Comparison of ENCODE assay signal across 18 cellular contexts in genomic region chr3:155365178-155365783, GRCh38.
A peak's percentile ranks its signal among the peaks of the same experiment; 100 is the strongest.
DNase-seq lines count a peak whose midpoint lies in the region; ATAC-seq, FAIRE-seq and TF ChIP-seq lines count a peak whose summit lies in the region.
"Had no signal": no experiment of that assay in that cellular context is flagged by ENCODE, and none has a peak within 500 bp of the region (broad histone marks: within the 10 kb centered on the region; RNA-seq: fewer than 3 reads in every experiment).

No MANE protein-coding gene starts in this region.

- in situ Hi-C loops in K562 (cut with MboI) (loop anchor here (25.0 kb wide), 1 partner anchor 497 kb away; the partner anchor contains the start of genes GMPS and SLC33A1), HAP-1 (cut with MboI; ENCODE audit: low sequenced_read_pairs) (loop anchor here (25.0 kb wide), 1 partner anchor 497 kb away; the partner anchor contains the start of genes GMPS and SLC33A1)

- H3K9me3 ChIP-seq in BLaER1 treated with 17β-estradiol and CSF1 and Interleukin-3, amounts not matched to agents 10 nM and 100 nM (replicated peaks in 1 of 11) = peaks cover 31 to 62% (median 48%) of the 10 kb centered on the region in 11 experiments
- no peaks in the 10 kb centered on the region for H3K9me3 ChIP-seq in HCT116 (ENCODE audit: control insufficient read depth in 1 of 2, insufficient read depth in 1 of 2, low read depth in 1 of 2, low read length in 2 of 2)
- H3K9me3 ChIP-seq in K562 (replicated peaks; ENCODE audit: control insufficient read depth, insufficient read depth, low read depth, low read length) = peaks cover 4% of the 10 kb centered on the region; the same call in 1 of the 2 replicates
- H3K9me3 ChIP-seq in HAP-1 = peaks cover 7% of the 10 kb centered on the region

- no peak for TF ChIP-seq RAD21 in HCT116 (IDR thresholded peaks at IDR 0.05; ENCODE audit: low read depth)
- TF ChIP-seq RAD21 in K562 (CRISPR knock-in tag; conservative IDR thresholded peaks at IDR 0.05 in 1 of 2, IDR thresholded peaks at IDR 0.05 in 1 of 2) = no peak

- H3K79me2 ChIP-seq in HCT116 (ENCODE audit: insufficient read depth, low read length) (no peaks in the 10 kb centered on the region), K562 (ENCODE audit: control insufficient read depth, insufficient read depth, low read length) (no peaks in the 10 kb centered on the region)

- RAD21 ChIA-PET in HCT116 (lab: Charles Lee; ENCODE audit: low non-redundant PET in 1 of 2, low total read pairs in 2 of 2, uncharacterized antibody in 2 of 2, unreplicated experiment in 2 of 2) = no interaction called here

- BruUV-seq in HCT116 (replicated peaks; lab: Mats Ljungman, UMichigan) = no TSS peak
- no TSS peak for BruUV-seq in K562 (replicated peaks; lab: Mats Ljungman, UMichigan)

- TF ChIP-seq POLR2A in HCT116 (IDR thresholded peaks at IDR 0.05; ENCODE audit: borderline replicate concordance, extremely low read depth, insufficient read depth, insufficient read length) (no peak), K562 (conservative IDR thresholded peaks at IDR 0.05) (no peak)

- no peak overlapping the region for H3K9ac ChIP-seq in BLaER1 treated with 17β-estradiol and CSF1 and Interleukin-3, amounts not matched to agents 10 nM and 100 nM
- H3K9ac ChIP-seq in HCT116 (ENCODE audit: low read length) = no peak overlapping the region
- H3K9ac ChIP-seq in K562 (ENCODE audit: insufficient read depth in 1 of 2, low read depth in 2 of 2, low read length in 2 of 2) = no peak overlapping the region
- H3K9ac ChIP-seq: GM23248 had no signal

- POLR2A ChIA-PET in HCT116 (lab: Charles Lee) = no interaction called here
- POLR2A ChIA-PET in K562 (lab: Yijun Ruan, JAX) = no interaction called here

- WGBS in K562 (ENCODE audit: insufficient coverage, low coverage, missing lambda C conversion rate) = 64% methylated on average over 1 of the region's 1 CpG

- TF ChIP-seq EP300 in K562 (IDR thresholded peaks at IDR 0.05; ENCODE audit: low read length) = no peak

- no peaks in the 10 kb centered on the region for H3K27me3 ChIP-seq in BLaER1 treated with 17β-estradiol and CSF1 and Interleukin-3, amounts not matched to agents 10 nM and 100 nM
- H3K27me3 ChIP-seq in HCT116 (ENCODE audit: insufficient read depth, low read length) (no peaks in the 10 kb centered on the region), K562 (ENCODE audit: control insufficient read depth in 2 of 2, insufficient read depth in 2 of 2, low read length in 2 of 2) (no peaks in the 10 kb centered on the region), HAP-1 (ENCODE audit: low read depth) (no peaks in the 10 kb centered on the region)

- peaks cover 0 to 14% (median 4%) of the 10 kb centered on the region in 11 experiments; a peak in 12 of 22 replicates for H3K36me3 ChIP-seq in BLaER1 treated with 17β-estradiol and CSF1 and Interleukin-3, amounts not matched to agents 10 nM and 100 nM
- H3K36me3 ChIP-seq in HCT116 (ENCODE audit: control insufficient read depth in 1 of 2, insufficient read depth in 2 of 2, low read length in 2 of 2) (no peaks in the 10 kb centered on the region), K562 (ENCODE audit: control insufficient read depth, insufficient read depth, low read length) (no peaks in the 10 kb centered on the region), HAP-1 (replicated peaks) (no peaks in the 10 kb centered on the region)

- no peaks in the 10 kb centered on the region for H3K9me1 ChIP-seq in K562 (ENCODE audit: control insufficient read depth, insufficient read depth, low read length)

- peaks cover 10 to 54% (median 40%) of the 10 kb centered on the region in 10 experiments for H3K4me1 ChIP-seq in BLaER1 treated with 17β-estradiol and CSF1 and Interleukin-3, amounts not matched to agents 10 nM and 100 nM
- H3K4me1 ChIP-seq in HCT116 (ENCODE audit: control insufficient read depth in 1 of 2, insufficient read depth in 2 of 2, low read length in 2 of 2) = no peaks in the 10 kb centered on the region
- 0 out of 5 replicates have a peak, but pooled peaks cover 0 to 4% of the 10 kb centered on the region in 2 experiments for H3K4me1 ChIP-seq in K562 (replicated peaks in 1 of 2; ENCODE audit: control insufficient read depth in 2 of 2, insufficient read depth in 2 of 2, low read length in 2 of 2)
- peaks cover 83% of the 10 kb centered on the region for H3K4me1 ChIP-seq in HAP-1

- H3K9me2 ChIP-seq in HCT116 (ENCODE audit: insufficient read depth) = no peaks in the 10 kb centered on the region; the same call in 1 of the 2 replicates

- peak overlapping the region in 3 of 10 experiments; percentile 26 to 34 (median 29); a peak in 2 of 20 replicates for H3K4me3 ChIP-seq in BLaER1 treated with 17β-estradiol and CSF1 and Interleukin-3, amounts not matched to agents 10 nM and 100 nM
- H3K4me3 ChIP-seq in HCT116 (replicated peaks in 1 of 2; ENCODE audit: low read depth in 1 of 2, low read length in 2 of 2) (no peak overlapping the region), K562 (no peak overlapping the region), HAP-1 (no peak overlapping the region)
- H3K4me3 ChIP-seq: GM12878, GM23248 had no signal

- intact Hi-C loops in HCT116 (cut with micrococcal nuclease) (no loop called here), K562 (cut with micrococcal nuclease) (no loop called here), posterior vena cava (cut with DNase I) (no loop called here)

- no peaks in the 10 kb centered on the region for H4K20me1 ChIP-seq in BLaER1 treated with 17β-estradiol and CSF1 and Interleukin-3, amounts not matched to agents 10 nM and 100 nM
- H4K20me1 ChIP-seq in HCT116 (ENCODE audit: insufficient read depth) = no peaks in the 10 kb centered on the region
- no peaks in the 10 kb centered on the region for H4K20me1 ChIP-seq in K562 (replicated peaks; ENCODE audit: control insufficient read depth, insufficient read depth, low read length)

- CTCF ChIA-PET in HCT116 (lab: Charles Lee) = interaction anchor here (1.3 kb wide), 1 partner anchor 17 kb away, joined by 3 read pairs; no protein-coding TSS in a partner anchor
- CTCF ChIA-PET in K562 (lab: Yijun Ruan, JAX; ENCODE audit: low intra/inter-chr PET ratio) = no interaction called here

- H3K27ac ChIP-seq in BLaER1 treated with 17β-estradiol and CSF1 and Interleukin-3, amounts not matched to agents 10 nM and 100 nM = peak overlapping the region in 7 of 11 experiments; percentile 26 to 69 (median 51); a peak in 14 of 22 replicates
- H3K27ac ChIP-seq in HCT116 (ENCODE audit: low read depth, low read length) (no peak overlapping the region), K562 (ENCODE audit: extremely low read depth, low read depth, low read length) (no peak overlapping the region)
- H3K27ac ChIP-seq: C4-2B, GM23248 had no signal

- H3K4me2 ChIP-seq in BLaER1 treated with 17β-estradiol and CSF1 and Interleukin-3, amounts not matched to agents 10 nM and 100 nM = no peak overlapping the region
- H3K4me2 ChIP-seq in HCT116 (ENCODE audit: low read length) (no peak overlapping the region), K562 (ENCODE audit: insufficient read depth, low read length) (no peak overlapping the region)

- no peak overlapping the region for H2AFZ ChIP-seq in HCT116 (ENCODE audit: low read depth, low read length, poor library complexity, severe bottlenecking)
- H2AFZ ChIP-seq in K562 (ENCODE audit: low read depth, low read length) = no peak overlapping the region
- H2AFZ ChIP-seq: GM23248 had no signal

- no peak for TF ChIP-seq CTCF in HCT116 (IDR thresholded peaks at IDR 0.05 in 2 of 3, conservative IDR thresholded peaks at IDR 0.05 in 1 of 3; ENCODE audit: borderline replicate concordance in 1 of 3, insufficient read depth in 1 of 3, low read depth in 2 of 3, low read length in 2 of 3)
- TF ChIP-seq CTCF in K562 (IDR thresholded peaks at IDR 0.05 in 2 of 3, conservative IDR thresholded peaks at IDR 0.05 in 1 of 3; ENCODE audit: insufficient read depth in 2 of 3, low read depth in 1 of 3, low read length in 3 of 3) = no peak

- FAIRE-seq in K562 (lab: Jason Lieb, UNC) = no peak
- FAIRE-seq: GM12878, GM19239 had no signal

- DNase-seq in HCT116 (ENCODE audit: low read depth, low spot score) (no peak), K562 (ENCODE audit: extremely low read depth in 1 of 4, low spot score in 3 of 4) (no peak), HAP-1 (ENCODE audit: low spot score in 2 of 2) (no peak), posterior vena cava (ENCODE audit: low spot score) (no peak)
- DNase-seq: CD4-positive, alpha-beta T cell; DMS153; DMS79; GF-D8; GM23248; H7; IMR-90; Karpas-422; KBM-7 had no signal

- no peak for ATAC-seq in HCT116
- no peak for ATAC-seq in K562
- ATAC-seq in GM19035 (IDR thresholded peaks at IDR 0.05; ENCODE audit: unreplicated experiment) = no peak
- ATAC-seq: GM12878 had no signal

TF ChIP-seq in HCT116, 20 proteins besides CTCF, POLR2A, EP300 and RAD21:
- TF ChIP-seq ATF3 (IDR thresholded peaks at IDR 0.05) (no peak), ELF1 (IDR thresholded peaks at IDR 0.05; ENCODE audit: borderline replicate concordance, low read depth) (no peak), CBX3 (IDR thresholded peaks at IDR 0.05; ENCODE audit: low read depth) (0 out of 2 replicates have a peak, but pooled peaks have one; percentile 53), SRF (IDR thresholded peaks at IDR 0.05; ENCODE audit: low read depth) (no peak)

TF ChIP-seq in K562, 482 proteins besides CTCF, POLR2A, EP300 and RAD21:
- TF ChIP-seq TRIM28 (IDR thresholded peaks at IDR 0.05) (peak; percentile 83; the same call in 1 of the 2 replicates), ZSCAN29 (IDR thresholded peaks at IDR 0.05) (no peak), CBX3 (IDR thresholded peaks at IDR 0.05; ENCODE audit: borderline replicate concordance in 1 of 2, low read length in 2 of 2) (peak in 1 of 2 experiments; percentile 40; a peak in 1 of 3 replicates)

Comparison
In these comparisons a context has a peak if more than half of its experiments do, and no peak if none do; other contexts are left out.
1. H3K27ac ChIP-seq: peak in BLaER1 treated with 17β-estradiol and CSF1 and Interleukin-3, amounts not matched to agents 10 nM and 100 nM (7 of 11); none in HCT116 (single experiment) and K562 (single experiment).